ENCODE assay signal across 8 cellular contexts in the genomic region with DNA sequence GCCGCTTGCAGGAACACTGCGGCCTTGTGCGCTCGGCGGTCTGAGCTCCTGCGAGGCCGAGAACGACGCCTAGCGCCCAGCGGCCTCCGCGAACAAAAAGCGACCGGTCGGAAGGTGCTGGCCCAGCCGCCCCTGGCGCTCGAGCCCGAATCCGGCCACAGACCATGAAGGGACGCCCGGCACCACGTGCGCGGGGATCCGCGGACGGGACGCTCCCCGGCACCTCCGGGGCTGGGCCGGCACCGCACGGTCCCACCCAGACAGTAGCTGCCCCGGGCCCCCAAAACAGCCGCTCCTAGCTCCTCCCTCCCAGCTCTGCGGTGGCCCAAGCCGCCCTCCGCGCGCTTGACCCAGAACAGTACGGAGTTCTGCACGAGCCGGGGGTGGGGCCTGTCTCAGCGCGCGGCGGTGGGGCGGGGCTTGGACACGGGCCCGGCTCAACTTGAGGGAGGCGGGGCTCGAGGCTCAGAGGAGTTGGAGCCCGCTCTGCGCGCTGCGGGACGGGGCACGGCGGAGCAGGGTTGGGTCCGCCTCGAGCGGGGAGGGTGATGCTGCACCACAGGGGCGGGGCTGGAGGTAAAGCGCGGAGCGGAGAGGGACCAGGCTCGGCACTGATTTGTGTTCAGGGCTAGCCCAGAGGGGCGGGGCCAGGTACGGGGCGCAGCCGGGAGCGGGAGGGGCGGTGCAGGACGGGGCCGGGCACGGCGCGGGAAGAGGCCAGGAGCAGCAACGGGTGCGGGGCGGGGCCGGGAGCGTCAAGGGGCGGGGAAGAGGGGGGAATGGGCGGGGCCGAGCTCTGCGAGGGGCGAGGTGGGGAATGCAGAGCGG. TPM values are rescaled to one million over a fixed set of nuclear protein-coding genes. Genes with fewer than 3 reads are reported as not detected.
DNase-seq lines count a peak whose midpoint lies in the region; ATAC-seq, FAIRE-seq and TF ChIP-seq lines count a peak whose summit lies in the region.

No MANE protein-coding gene starts in this region.

- H3K79me2 ChIP-seq in DND-41 (ENCODE audit: insufficient read depth, low read length), result no peaks in the 10 kb centered on the region

- H2AFZ ChIP-seq in DND-41 (ENCODE audit: low read depth, low read length), result peak overlapping the region; percentile 62

- intact Hi-C loops in activated T-helper 1 cell treated with anti-CD3 and anti-CD28 coated beads, Interleukin-12 subunit alpha, Interleukin-12 subunit beta, Interleukin-2, Interleukin-4 antibody, amounts not matched to agents 30 ng/mL and 10 ng/mL and 1 ng/mL, durations not matched to agents 14 hours and 24 hours and 36 hours (cut with micrococcal nuclease), result loop anchor here (1.0 to 5.0 kb wide), 11 partner anchors 15 to 1194 kb away; a partner anchor contains a TSS

- peaks cover 17% of the 10 kb centered on the region for H3K4me1 ChIP-seq in DND-41 (ENCODE audit: insufficient read depth, low read length)

- H3K4me2 ChIP-seq in DND-41 (ENCODE audit: insufficient read depth, low read length), result peak overlapping the region; percentile 96

- peak overlapping the region; percentile 80 for H3K4me3 Mint-ChIP-seq in activated T-helper 1 cell treated with anti-CD3 and anti-CD28 coated beads, Interleukin-12 subunit alpha, Interleukin-12 subunit beta, Interleukin-2, Interleukin-4 antibody, amounts not matched to agents 30 ng/mL and 10 ng/mL and 1 ng/mL, durations not matched to agents 14 hours and 24 hours and 36 hours
- H3K4me3 Mint-ChIP-seq in naive B cell, result peak overlapping the region; percentile 82 to 92 (median 90)
- H3K4me3 Mint-ChIP-seq in stimulated activated effector memory CD8-positive, alpha-beta T cell treated with anti-CD3 and anti-CD28 coated beads, Interleukin-12 subunit alpha, Interleukin-12 subunit beta, amount 100 ng/mL, for 72 hours, result peak overlapping the region; percentile 83

- peak overlapping the region in 1 of 2 experiments; percentile 55; a peak in 2 of 4 replicates for H3K4me3 ChIP-seq in DND-41 (ENCODE audit: low read depth in 1 of 2, low read length in 2 of 2)

- H3K27ac Mint-ChIP-seq in activated T-helper 1 cell treated with anti-CD3 and anti-CD28 coated beads, Interleukin-12 subunit alpha, Interleukin-12 subunit beta, Interleukin-2, Interleukin-4 antibody, amounts not matched to agents 30 ng/mL and 10 ng/mL and 1 ng/mL, durations not matched to agents 14 hours and 24 hours and 36 hours, result peak overlapping the region; percentile 83
- H3K27ac Mint-ChIP-seq in naive B cell, result peak overlapping the region; percentile 27 to 89 (median 71)
- H3K27ac Mint-ChIP-seq in stimulated activated effector memory CD8-positive, alpha-beta T cell treated with anti-CD3 and anti-CD28 coated beads, Interleukin-12 subunit alpha, Interleukin-12 subunit beta, amount 100 ng/mL, for 72 hours, result peak overlapping the region; percentile 29

- H3K9me3 Mint-ChIP-seq in activated T-helper 1 cell treated with anti-CD3 and anti-CD28 coated beads, Interleukin-12 subunit alpha, Interleukin-12 subunit beta, Interleukin-2, Interleukin-4 antibody, amounts not matched to agents 30 ng/mL and 10 ng/mL and 1 ng/mL, durations not matched to agents 14 hours and 24 hours and 36 hours, result no peaks in the 10 kb centered on the region
- H3K9me3 Mint-ChIP-seq in naive B cell, result no peaks in the 10 kb centered on the region
- H3K9me3 Mint-ChIP-seq in stimulated activated effector memory CD8-positive, alpha-beta T cell treated with anti-CD3 and anti-CD28 coated beads, Interleukin-12 subunit alpha, Interleukin-12 subunit beta, amount 100 ng/mL, for 72 hours, result no peaks in the 10 kb centered on the region

- ATAC-seq in DND-41 (ENCODE audit: insufficient read depth, low read depth) (peak; percentile 93), GM21723 (IDR thresholded peaks at IDR 0.05; ENCODE audit: unreplicated experiment) (peak; percentile 87), naive B cell (ENCODE audit: low read depth in 2 of 2) (peak; percentile 91)
- peak; percentile 95 for ATAC-seq in stimulated activated effector memory CD8-positive, alpha-beta T cell treated with anti-CD3 and anti-CD28 coated beads, Interleukin-12 subunit alpha, Interleukin-12 subunit beta, amount 100 ng/mL, for 72 hours

- DNase-seq in DND-41 (peak; percentile 97), KBM-7 (peak; percentile 97), RCC 7860 (ENCODE audit: low spot score) (peak; percentile 93), fibroblast of gingiva (ENCODE audit: low read depth) (peak; percentile 99), naive B cell (peak; percentile 95)
- peak; percentile 96 for DNase-seq in activated T-helper 1 cell treated with anti-CD3 and anti-CD28 coated beads, Interleukin-12 subunit alpha, Interleukin-12 subunit beta, Interleukin-2, Interleukin-4 antibody, amounts not matched to agents 30 ng/mL and 10 ng/mL and 1 ng/mL, durations not matched to agents 14 hours and 24 hours and 36 hours (ENCODE audit: low spot score)
- DNase-seq in stimulated activated effector memory CD8-positive, alpha-beta T cell treated with anti-CD3 and anti-CD28 coated beads, Interleukin-12 subunit alpha, Interleukin-12 subunit beta, amount 100 ng/mL, for 72 hours (ENCODE audit: low spot score in 2 of 2), result peak; percentile 89 to 98

- H3K27me3 ChIP-seq in DND-41 (ENCODE audit: insufficient read depth, low read length, poor library complexity), result peaks cover 18% of the 10 kb centered on the region

- peak; percentile 15 for FAIRE-seq in RCC 7860 (lab: Jason Lieb, UNC)

- in situ Hi-C loops in KBM-7 (cut with MboI; ENCODE audit: low pct_unique_long_range_greater_than_20kb, low sequenced_read_pairs), result no loop called here

- no peak for TF ChIP-seq CTCF in DND-41 (IDR thresholded peaks at IDR 0.05; ENCODE audit: borderline replicate concordance, extremely low read depth, low read length, poor library complexity, severe bottlenecking)

- peaks cover 1% of the 10 kb centered on the region for H3K36me3 Mint-ChIP-seq in activated T-helper 1 cell treated with anti-CD3 and anti-CD28 coated beads, Interleukin-12 subunit alpha, Interleukin-12 subunit beta, Interleukin-2, Interleukin-4 antibody, amounts not matched to agents 30 ng/mL and 10 ng/mL and 1 ng/mL, durations not matched to agents 14 hours and 24 hours and 36 hours (ENCODE audit: low read depth)
- no peaks in the 10 kb centered on the region for H3K36me3 Mint-ChIP-seq in naive B cell
- H3K36me3 Mint-ChIP-seq in stimulated activated effector memory CD8-positive, alpha-beta T cell treated with anti-CD3 and anti-CD28 coated beads, Interleukin-12 subunit alpha, Interleukin-12 subunit beta, amount 100 ng/mL, for 72 hours, result no peaks in the 10 kb centered on the region

- H3K27ac ChIP-seq in DND-41 (ENCODE audit: low read length), result no peak overlapping the region

- peaks cover 15% of the 10 kb centered on the region for H3K4me1 Mint-ChIP-seq in activated T-helper 1 cell treated with anti-CD3 and anti-CD28 coated beads, Interleukin-12 subunit alpha, Interleukin-12 subunit beta, Interleukin-2, Interleukin-4 antibody, amounts not matched to agents 30 ng/mL and 10 ng/mL and 1 ng/mL, durations not matched to agents 14 hours and 24 hours and 36 hours (ENCODE audit: low read depth)
- peaks cover 5 to 23% (median 22%) of the 10 kb centered on the region in 3 donors for H3K4me1 Mint-ChIP-seq in naive B cell
- H3K4me1 Mint-ChIP-seq in stimulated activated effector memory CD8-positive, alpha-beta T cell treated with anti-CD3 and anti-CD28 coated beads, Interleukin-12 subunit alpha, Interleukin-12 subunit beta, amount 100 ng/mL, for 72 hours, result peaks cover 13% of the 10 kb centered on the region

- peak overlapping the region; percentile 20 for H3K9ac ChIP-seq in DND-41 (ENCODE audit: low read depth, low read length)

- no peaks in the 10 kb centered on the region for H3K36me3 ChIP-seq in DND-41 (ENCODE audit: insufficient read depth, low read length)

- H3K9me3 ChIP-seq in DND-41 (ENCODE audit: insufficient read depth, low read length, severe bottlenecking), result no peaks in the 10 kb centered on the region

- no peaks in the 10 kb centered on the region for H4K20me1 ChIP-seq in DND-41 (ENCODE audit: insufficient read depth, low read length)

- H3K27me3 Mint-ChIP-seq in activated T-helper 1 cell treated with anti-CD3 and anti-CD28 coated beads, Interleukin-12 subunit alpha, Interleukin-12 subunit beta, Interleukin-2, Interleukin-4 antibody, amounts not matched to agents 30 ng/mL and 10 ng/mL and 1 ng/mL, durations not matched to agents 14 hours and 24 hours and 36 hours (ENCODE audit: insufficient read depth), result peaks cover 12% of the 10 kb centered on the region
- no peaks in the 10 kb centered on the region for H3K27me3 Mint-ChIP-seq in naive B cell

RNA-seq across cellular contexts. Expression of a gene that starts 0.5 kb away (rescaled TPM):
- 14.4 and 19.3 TPM in 2 replicates for total RNA-seq in activated T-helper 1 cell treated with anti-CD3 and anti-CD28 coated beads, Interleukin-12 subunit alpha, Interleukin-12 subunit beta, Interleukin-2, Interleukin-4 antibody, amounts not matched to agents 30 ng/mL and 10 ng/mL and 1 ng/mL, durations not matched to agents 14 hours and 24 hours and 36 hours
- polyA plus RNA-seq in naive B cell (ENCODE audit: low read depth in 6 of 6), result 10 to 100 TPM in 5 of 6 donors, 1 to 10 TPM in 1; 9.9 to 18.6 (median 13.0) TPM

Comparison
In these comparisons a context has a peak if more than half of its experiments do, and no peak if none do; other contexts are left out.
1. H3K27ac Mint-ChIP-seq: peak in every context shown above with its lines; median percentile 83 in activated T-helper 1 cell treated with anti-CD3 and anti-CD28 coated beads, Interleukin-12 subunit alpha, Interleukin-12 subunit beta, Interleukin-2, Interleukin-4 antibody, amounts not matched to agents 30 ng/mL and 10 ng/mL and 1 ng/mL, durations not matched to agents 14 hours and 24 hours and 36 hours; 71 in naive B cell; 29 in stimulated activated effector memory CD8-positive, alpha-beta T cell treated with anti-CD3 and anti-CD28 coated beads, Interleukin-12 subunit alpha, Interleukin-12 subunit beta, amount 100 ng/mL, for 72 hours.